8 cellular contexts compared by ENCODE assay signal in genomic region chr3:9249273-9250192, GRCh38. TPM values are rescaled to one million over a fixed set of nuclear protein-coding genes. Genes with fewer than 3 reads are reported as not detected.
A peak's percentile ranks its signal among the peaks of the same experiment; 100 is the strongest.
DNase-seq lines count a peak whose midpoint lies in the region; ATAC-seq lines count a peak whose summit lies in the region.

Gene SRGAP3, minus strand, starts transcription at chr3:9249646. Its CDS starts 695 bp downstream, at chr3:9248951.

- H3K36me3 Mint-ChIP-seq in dendritic cell treated with granulocyte-macrophage colony-stimulating factor and Interleukin-4, amounts not matched to agents 40 ng/mL and 50 ng/mL, for 4 days (ENCODE audit: low read depth) = no peaks in the 10 kb centered on the region

- peaks cover 41% of the 10 kb centered on the region for H3K4me1 Mint-ChIP-seq in dendritic cell treated with granulocyte-macrophage colony-stimulating factor and Interleukin-4, amounts not matched to agents 40 ng/mL and 50 ng/mL, for 4 days (ENCODE audit: low read depth)

- DNase-seq in AML-193 (lab: John Stamatoyannopoulos, UW) = peak; percentile 99
- peak; percentile 84 for DNase-seq in GM19238 (ENCODE audit: insufficient read length, low spot score)
- peak; percentile 90 for DNase-seq in NCI-H510A treated with DMSO at 0.1 percent for 48 hours (lab: John Stamatoyannopoulos, UW)
- DNase-seq in activated CD4-positive, alpha-beta T cell treated with anti-CD3 and anti-CD28 coated beads for 48 hours = peak; percentile 84
- peak; percentile 84 for DNase-seq in left lobe of liver (ENCODE audit: low spot score)
- DNase-seq in stimulated activated CD4-positive, alpha-beta T cell treated with anti-CD3 and anti-CD28 coated beads, Interleukin-2, amount 100 ng/mL, for 4 hours (ENCODE audit: low read depth) = peak; percentile 67

- ATAC-seq in HG03439 (IDR thresholded peaks at IDR 0.05; ENCODE audit: unreplicated experiment) = peak; percentile 100
- ATAC-seq in left lobe of liver = peak; percentile 99

- no peaks in the 10 kb centered on the region for H3K9me3 Mint-ChIP-seq in dendritic cell treated with granulocyte-macrophage colony-stimulating factor and Interleukin-4, amounts not matched to agents 40 ng/mL and 50 ng/mL, for 4 days

- peak within 1 kb of the TSS; percentile 77 for H3K27ac Mint-ChIP-seq in dendritic cell treated with granulocyte-macrophage colony-stimulating factor and Interleukin-4, amounts not matched to agents 40 ng/mL and 50 ng/mL, for 4 days

- intact Hi-C loops in dendritic cell treated with granulocyte-macrophage colony-stimulating factor and Interleukin-4, amounts not matched to agents 40 ng/mL and 50 ng/mL, for 4 days (cut with micrococcal nuclease) = no loop called here

- peaks cover 10% of the 10 kb centered on the region for H3K27me3 Mint-ChIP-seq in dendritic cell treated with granulocyte-macrophage colony-stimulating factor and Interleukin-4, amounts not matched to agents 40 ng/mL and 50 ng/mL, for 4 days

- peak within 1 kb of the TSS; percentile 74 for H3K4me3 Mint-ChIP-seq in dendritic cell treated with granulocyte-macrophage colony-stimulating factor and Interleukin-4, amounts not matched to agents 40 ng/mL and 50 ng/mL, for 4 days

RNA-seq across cellular contexts. Expression of gene SRGAP3, which starts in this region (rescaled TPM):
- 2.8 TPM for total RNA-seq in left lobe of liver

Comparison
In these comparisons a context has a peak if more than half of its experiments do, and no peak if none do; other contexts are left out.
1. Peak in every context shown above with its lines: DNase-seq and ATAC-seq.